In genomic region chr19:30666301-30666803, GRCh38 we compare ENCODE assay signal across 9 cellular contexts.
DNase-seq lines count a peak whose midpoint lies in the region; ATAC-seq and TF ChIP-seq lines count a peak whose summit lies in the region.
"Had no signal": no experiment of that assay in that cellular context is flagged by ENCODE, and none has a peak within 500 bp of the region (broad histone marks: within the 10 kb centered on the region; RNA-seq: fewer than 3 reads in every experiment).

No MANE protein-coding gene starts in this region.

- DNase-seq in NCI-H1417 (lab: John Stamatoyannopoulos, UW) (peak in 2 of 3 experiments; percentile 27 to 38), NCI-H1417 treated with DMSO at 0.1 percent for 48 hours (lab: John Stamatoyannopoulos, UW) (no peak), LNCaP clone FGC (ENCODE audit: low read depth) (no peak), coronary artery (ENCODE audit: low spot score) (peak; percentile 71), midbrain (lab: John Stamatoyannopoulos, UW) (peak; percentile 55), superior temporal gyrus (ENCODE audit: extremely low spot score) (peak; percentile 79)
- peak; percentile 44 for DNase-seq in activated CD4-positive, CD25-positive, alpha-beta regulatory T cell treated with anti-CD3 and anti-CD28 coated beads, Interleukin-2, amount 50 U/mL, for 72 hours

- no peak overlapping the region for H3K4me3 ChIP-seq in LNCaP clone FGC (ENCODE audit: low read depth, low read length)
- no peak overlapping the region for H3K4me3 ChIP-seq in coronary artery
- H3K4me3 ChIP-seq: BLaER1 treated with 17β-estradiol and CSF1 and Interleukin-3, amounts not matched to agents 10 nM and 100 nM had no signal

- TF ChIP-seq CTCF in LNCaP clone FGC (IDR thresholded peaks at IDR 0.05; ENCODE audit: control insufficient read depth, extremely low read depth, insufficient read depth) = peak; percentile 94
- peak; percentile 78 for TF ChIP-seq CTCF in coronary artery (IDR thresholded peaks at IDR 0.05)

- ATAC-seq in GM19455 (IDR thresholded peaks at IDR 0.05; ENCODE audit: unreplicated experiment) = no peak

- no peak overlapping the region for H3K27ac ChIP-seq in coronary artery
- H3K27ac ChIP-seq: BLaER1 treated with 17β-estradiol and CSF1 and Interleukin-3, amounts not matched to agents 10 nM and 100 nM had no signal

Comparison
In these comparisons a context has a peak if more than half of its experiments do, and no peak if none do; other contexts are left out.
1. DNase-seq: peak in NCI-H1417 (2 of 3), activated CD4-positive, CD25-positive, alpha-beta regulatory T cell treated with anti-CD3 and anti-CD28 coated beads, Interleukin-2, amount 50 U/mL, for 72 hours (single experiment), coronary artery (single experiment), midbrain (single experiment) and superior temporal gyrus (single experiment); none in NCI-H1417 treated with DMSO at 0.1 percent for 48 hours (single experiment) and LNCaP clone FGC (single experiment).